20 cellular contexts compared by ENCODE assay signal in the genomic region with DNA sequence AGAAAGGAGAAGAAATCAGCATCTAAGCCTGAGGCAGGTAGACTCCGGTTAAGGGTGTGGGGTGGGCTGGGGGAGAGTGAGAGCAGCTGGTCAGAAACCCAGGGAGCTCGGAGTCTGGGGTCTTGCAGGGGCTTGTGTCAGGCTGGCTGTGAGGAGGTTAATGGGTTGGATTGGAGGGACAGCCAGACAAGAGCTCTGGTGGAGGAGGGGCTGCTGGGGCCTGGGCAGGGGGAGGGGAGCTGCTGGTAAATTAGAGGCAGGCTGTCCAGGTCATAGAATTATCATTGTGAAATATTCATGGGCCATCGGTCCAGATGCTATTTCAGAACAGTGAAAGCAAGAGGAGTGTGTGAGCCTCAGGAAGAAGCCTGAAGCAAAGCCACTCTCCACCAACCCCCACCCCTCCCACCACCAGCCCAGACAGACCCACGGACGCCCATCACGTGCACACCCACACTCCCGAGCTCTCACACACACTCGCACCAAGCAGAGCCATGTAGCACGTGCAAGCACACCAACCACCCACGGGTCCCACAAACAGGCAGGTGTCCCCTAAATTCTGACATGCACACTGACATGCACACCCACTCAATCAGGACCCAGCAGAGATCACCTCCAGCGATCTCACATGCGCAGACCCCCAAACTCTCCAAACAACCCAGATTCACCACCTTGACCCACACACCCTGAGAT. TPM values are rescaled to one million over a fixed set of nuclear protein-coding genes. Genes with fewer than 3 reads are reported as not detected.
"Had no signal": no experiment of that assay in that cellular context is flagged by ENCODE, and none has a peak within 500 bp of the region (broad histone marks: within the 10 kb centered on the region; RNA-seq: fewer than 3 reads in every experiment).

No MANE protein-coding gene starts in this region.

- H3K36me3 ChIP-seq: cardiac muscle cell, gastrocnemius medialis, prostate gland had no signal

- H3K9me3 ChIP-seq: gastrocnemius medialis, heart right ventricle, prostate gland had no signal

- DNase-seq: activated CD4-positive, alpha-beta T cell treated with anti-CD3 and anti-CD28 coated beads, Interleukin-2, amount 50 U/mL, for 4 hours; activated CD4-positive, CD25-positive, alpha-beta regulatory T cell treated with anti-CD3 and anti-CD28 coated beads, Interleukin-2, amount 50 U/mL, for 72 hours; activated naive CD4-positive, alpha-beta T cell treated with anti-CD3 and anti-CD28 coated beads, Interleukin-2, amount 10 ng/mL, durations not matched to agents 7 days and 5 days; activated T-cell treated with anti-CD3 and anti-CD28 coated beads for 4 hours; dorsolateral prefrontal cortex; erythroblast; gastrocnemius medialis; heart right ventricle; left cardiac atrium; midbrain; nucleus accumbens; stimulated activated naive CD8-positive, alpha-beta T cell treated with anti-CD3 and anti-CD28 coated beads, Interleukin-15, Interleukin-2, amounts not matched to agents 100 U/mL and 50 U/mL, for 24 hours; T-helper 9 cell had no signal

- H3K4me3 ChIP-seq: cardiac muscle cell, dorsolateral prefrontal cortex, gastrocnemius medialis, heart right ventricle, lung, prostate gland had no signal

- FAIRE-seq: astrocyte had no signal

- H3K9me3 Mint-ChIP-seq: activated naive CD4-positive, alpha-beta T cell treated with anti-CD3 and anti-CD28 coated beads, Interleukin-2, amount 10 ng/mL, durations not matched to agents 7 days and 5 days; type B pancreatic cell had no signal

- H3K27ac ChIP-seq: cardiac muscle cell, gastrocnemius medialis, heart right ventricle had no signal

- H3K4me3 Mint-ChIP-seq: activated naive CD4-positive, alpha-beta T cell treated with anti-CD3 and anti-CD28 coated beads, Interleukin-2, amount 10 ng/mL, durations not matched to agents 7 days and 5 days had no signal

- H3K27ac Mint-ChIP-seq: activated naive CD4-positive, alpha-beta T cell treated with anti-CD3 and anti-CD28 coated beads, Interleukin-2, amount 10 ng/mL, durations not matched to agents 7 days and 5 days had no signal

- ATAC-seq: gastrocnemius medialis; heart right ventricle; left cardiac atrium; sciatic nerve; stimulated activated naive CD8-positive, alpha-beta T cell treated with anti-CD3 and anti-CD28 coated beads, Interleukin-15, Interleukin-2, amounts not matched to agents 100 U/mL and 50 U/mL, for 24 hours had no signal

- H3K36me3 Mint-ChIP-seq: activated naive CD4-positive, alpha-beta T cell treated with anti-CD3 and anti-CD28 coated beads, Interleukin-2, amount 10 ng/mL, durations not matched to agents 7 days and 5 days; type B pancreatic cell had no signal

RNA-seq across cellular contexts. Expression of a gene that starts 58.3 kb away (rescaled TPM):
- total RNA-seq: astrocyte, cardiac muscle cell, heart right ventricle, left cardiac atrium, lung, sciatic nerve, temporal lobe had no signal
